8 cellular contexts compared by ENCODE assay signal in genomic region chr1:242467556-242468145, GRCh38. TPM values are rescaled to one million over a fixed set of nuclear protein-coding genes. Genes with fewer than 3 reads are reported as not detected.
DNase-seq lines count a peak whose midpoint lies in the region; ATAC-seq and TF ChIP-seq lines count a peak whose summit lies in the region.

No MANE protein-coding gene starts in this region.

- ATAC-seq in HG02798 (IDR thresholded peaks at IDR 0.05; ENCODE audit: poor library complexity, unreplicated experiment) (peak; percentile 81), HG03469 (IDR thresholded peaks at IDR 0.05; ENCODE audit: unreplicated experiment) (no peak)

- H3K4me3 Mint-ChIP-seq in glutamatergic neuron (ENCODE audit: unreplicated experiment) (no peak overlapping the region), progenitor cell of endocrine pancreas (ENCODE audit: low read depth) (no peak overlapping the region)

- no peaks in the 10 kb centered on the region for H3K9me3 Mint-ChIP-seq in glutamatergic neuron (ENCODE audit: unreplicated experiment)
- no peaks in the 10 kb centered on the region for H3K9me3 Mint-ChIP-seq in progenitor cell of endocrine pancreas (ENCODE audit: low read depth)

- no peak overlapping the region for H3K27ac ChIP-seq in VCaP

- peak in 2 of 3 donors; percentile 0 to 8 for DNase-seq in stimulated activated CD4-positive, alpha-beta T cell treated with anti-CD3 and anti-CD28 coated beads, Interleukin-12 subunit alpha, Interleukin-12 subunit beta, amount 100 ng/mL, for 48 hours (ENCODE audit: low read depth in 2 of 3, low spot score in 1 of 3)
- no peak for DNase-seq in stimulated activated CD4-positive, alpha-beta T cell treated with anti-CD3 and anti-CD28 coated beads, Interleukin-1b, Interleukin-23, amount 100 ng/mL, for 48 hours
- DNase-seq in NCI-H2107 (lab: John Stamatoyannopoulos, UW) (peak; percentile 63), glutamatergic neuron (peak; percentile 71), progenitor cell of endocrine pancreas (ENCODE audit: low spot score, unreplicated experiment) (peak; percentile 24)

- no peaks in the 10 kb centered on the region for H3K36me3 Mint-ChIP-seq in glutamatergic neuron (ENCODE audit: unreplicated experiment)
- no peaks in the 10 kb centered on the region for H3K36me3 Mint-ChIP-seq in progenitor cell of endocrine pancreas (ENCODE audit: insufficient read depth)

- H3K27ac Mint-ChIP-seq in glutamatergic neuron (ENCODE audit: unreplicated experiment) = no peak overlapping the region
- H3K27ac Mint-ChIP-seq in progenitor cell of endocrine pancreas = peak overlapping the region; percentile 74

- no peaks in the 10 kb centered on the region for H3K4me1 Mint-ChIP-seq in glutamatergic neuron (ENCODE audit: low read depth, unreplicated experiment)
- H3K4me1 Mint-ChIP-seq in progenitor cell of endocrine pancreas (ENCODE audit: low read depth) = peaks cover 12% of the 10 kb centered on the region

- peak; percentile 84 for TF ChIP-seq CTCF in VCaP (conservative IDR thresholded peaks at IDR 0.05)
- TF ChIP-seq CTCF in glutamatergic neuron (IDR thresholded peaks at IDR 0.05; ENCODE audit: partially characterized antibody, unreplicated experiment) = peak; percentile 81
- TF ChIP-seq CTCF in progenitor cell of endocrine pancreas (IDR thresholded peaks at IDR 0.05; ENCODE audit: unreplicated experiment) = peak; percentile 75

- H3K27me3 Mint-ChIP-seq in glutamatergic neuron (ENCODE audit: unreplicated experiment) (peaks cover 2% of the 10 kb centered on the region), progenitor cell of endocrine pancreas (no peaks in the 10 kb centered on the region)

RNA-seq across cellular contexts. Expression of gene PLD5, which starts 56.8 kb away (rescaled TPM):
- total RNA-seq in glutamatergic neuron (ENCODE audit: unreplicated experiment) (0.96 TPM), progenitor cell of endocrine pancreas (1.0 and 3.0 TPM in 2 replicates)
